In the genomic region with DNA sequence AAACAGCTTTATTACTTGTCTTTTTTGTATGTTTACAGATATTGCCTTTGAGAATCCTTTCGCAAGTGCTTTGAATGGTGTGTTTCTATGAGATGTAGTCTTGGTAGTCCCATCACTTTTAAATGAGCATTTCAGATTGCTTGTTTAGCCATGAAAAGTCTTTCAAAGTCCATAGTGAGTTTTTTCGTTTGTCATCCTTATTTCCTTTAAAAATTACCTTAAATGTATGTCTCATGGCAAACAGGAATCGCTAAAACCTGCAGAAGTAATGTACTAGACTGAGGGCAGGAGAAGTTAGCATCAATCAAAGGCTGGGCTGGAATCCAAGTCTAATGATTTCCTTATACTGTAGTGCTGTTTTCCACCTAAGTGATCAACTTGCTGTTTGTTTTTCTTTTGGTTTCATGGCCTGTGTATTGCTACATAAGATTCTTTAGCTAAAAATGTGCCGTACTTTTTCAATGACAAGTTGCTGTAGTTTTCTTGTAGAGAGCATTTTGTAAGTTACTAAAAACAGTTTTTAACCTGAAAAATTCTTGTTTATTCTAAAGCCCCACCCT, we compare ENCODE assay signal across 9 cellular contexts. TPM values are rescaled to one million over a fixed set of nuclear protein-coding genes. Genes with fewer than 3 reads are reported as not detected.
DNase-seq lines count a peak whose midpoint lies in the region; ATAC-seq, FAIRE-seq and TF ChIP-seq lines count a peak whose summit lies in the region.
"Had no signal": no experiment of that assay in that cellular context is flagged by ENCODE, and none has a peak within 500 bp of the region (broad histone marks: within the 10 kb centered on the region; RNA-seq: fewer than 3 reads in every experiment).

No MANE protein-coding gene starts in this region.

- no peaks in the 10 kb centered on the region for H3K27me3 ChIP-seq in MG63
- no peaks in the 10 kb centered on the region for H3K27me3 ChIP-seq in bronchial epithelial cell (ENCODE audit: control insufficient read depth, insufficient read depth, low read length)

- FAIRE-seq in bronchial epithelial cell (lab: Jason Lieb, UNC): no peak
- FAIRE-seq: G401.6 had no signal

- H3K9me3 ChIP-seq in MG63: no peaks in the 10 kb centered on the region
- H3K9me3 ChIP-seq in mucosa of descending colon: no peaks in the 10 kb centered on the region

- H3K27ac ChIP-seq in caudate nucleus (ENCODE audit: low read depth, low read length): no peak overlapping the region

- H3K36me3 ChIP-seq in MG63 (peaks cover 19% of the 10 kb centered on the region), bronchial epithelial cell (ENCODE audit: control insufficient read depth, insufficient read depth, low read length) (no peaks in the 10 kb centered on the region), mucosa of descending colon (ENCODE audit: low read depth) (no peaks in the 10 kb centered on the region)

- H3K4me3 ChIP-seq in MG63: peak overlapping the region; percentile 85
- peak overlapping the region; percentile 64 for H3K4me3 ChIP-seq in bronchial epithelial cell (ENCODE audit: low read depth, low read length)
- no peak overlapping the region for H3K4me3 ChIP-seq in mucosa of descending colon

- peak in 2 of 3 experiments; percentile 23 to 62 for DNase-seq in NCI-H1417 (lab: John Stamatoyannopoulos, UW)
- no peak for DNase-seq in NCI-H1417 treated with DMSO at 0.1 percent for 48 hours (lab: John Stamatoyannopoulos, UW)
- no peak for DNase-seq in MG63
- peak; percentile 17 for DNase-seq in bronchial epithelial cell (ENCODE audit: low read depth)
- peak in 1 of 3 donors; percentile 25 for DNase-seq in mucosa of descending colon
- no peak for DNase-seq in caudate nucleus (lab: John Stamatoyannopoulos, UW)
- DNase-seq in ureter (ENCODE audit: low spot score): no peak

- TF ChIP-seq CTCF in bronchial epithelial cell (IDR thresholded peaks at IDR 0.05; ENCODE audit: insufficient read depth, low read length, severe bottlenecking): no peak
- no peak for TF ChIP-seq CTCF in mucosa of descending colon (IDR thresholded peaks at IDR 0.05)

- ATAC-seq in mucosa of descending colon (peak; percentile 14), GM21528 (IDR thresholded peaks at IDR 0.05; ENCODE audit: low FRiP score, unreplicated experiment) (no peak)

- H3K4me1 ChIP-seq in mucosa of descending colon (ENCODE audit: low read depth): peaks cover 15% of the 10 kb centered on the region

- intact Hi-C loops in mucosa of descending colon (cut with DNase I, micrococcal nuclease): no loop called here

RNA-seq across cellular contexts. Expression of a gene that starts 1.1 kb away (rescaled TPM):
- total RNA-seq in MG63 (2014; rRNA removed; shearing (Covaris generic); ENCODE audit: low replicate concordance): 36.9 and 39.1 TPM in 2 replicates
- total RNA-seq in bronchial epithelial cell (2.8 and 5.3 TPM in 2 replicates), mucosa of descending colon (10 to 100 TPM in 2 of 3 donors, 1 to 10 TPM in 1; 6.4 to 33.2 (median 11.6) TPM), ureter (18.0 TPM)

Comparison
In these comparisons a context has a peak if more than half of its experiments do, and no peak if none do; other contexts are left out.
1. DNase-seq: peak in NCI-H1417 (2 of 3) and bronchial epithelial cell (single experiment); none in NCI-H1417 treated with DMSO at 0.1 percent for 48 hours (single experiment), MG63 (single experiment), caudate nucleus (0 of 61) and ureter (single experiment).